ENCODE assay signal across 12 cellular contexts in the genomic region with DNA sequence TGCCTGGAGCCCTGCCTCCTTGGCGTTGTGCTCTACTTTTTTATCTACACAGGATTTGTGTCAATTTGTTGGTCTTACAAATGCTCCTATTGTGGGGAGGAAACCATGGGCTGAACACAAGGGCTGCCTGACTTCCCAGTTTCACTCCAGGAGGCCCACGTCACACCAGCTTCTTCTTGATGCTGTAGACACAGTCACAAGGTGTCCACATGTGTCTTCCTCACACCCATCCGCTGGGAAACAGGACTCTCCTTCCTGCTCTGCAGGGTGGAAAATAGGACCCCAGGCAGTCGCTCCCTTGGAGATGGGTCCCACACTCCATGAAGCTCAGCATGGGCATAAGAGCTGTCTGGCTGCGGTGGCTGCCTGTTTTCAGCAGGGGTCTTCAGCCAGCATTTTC.
DNase-seq lines count a peak whose midpoint lies in the region; ATAC-seq and TF ChIP-seq lines count a peak whose summit lies in the region.
"Had no signal": no experiment of that assay in that cellular context is flagged by ENCODE, and none has a peak within 500 bp of the region (broad histone marks: within the 10 kb centered on the region; RNA-seq: fewer than 3 reads in every experiment).

No MANE protein-coding gene starts in this region.

- intact Hi-C loops in thyroid gland (cut with DNase I): loop anchor here (10.0 kb wide), 1 partner anchor 471 kb away; the partner anchor contains the start of gene EPHA4

- H3K27ac ChIP-seq in SJCRH30 (peak overlapping the region; percentile 60), thyroid gland (peak overlapping the region in 2 of 3 donors; percentile 24 to 28)

- TF ChIP-seq POLR2A in thyroid gland (IDR thresholded peaks at IDR 0.05): no peak

- in situ Hi-C loops in GM13977 (cut with MboI; ENCODE audit: low pct_unique_long_range_greater_than_20kb, low sequenced_read_pairs, unreplicated experiment): no loop called here

- peak overlapping the region; percentile 38 for H3K4me3 ChIP-seq in SJCRH30
- H3K4me3 ChIP-seq in fibroblast of pulmonary artery (replicated peaks; ENCODE audit: low read depth, low read length): no peak overlapping the region
- no peak overlapping the region for H3K4me3 ChIP-seq in thyroid gland (replicated peaks in 1 of 3)

- 75 to 89% methylated on average over 5 of the region's 5 CpGs for WGBS in thyroid gland, 2 donors

- H3K27me3 ChIP-seq in SJCRH30: no peaks in the 10 kb centered on the region
- no peaks in the 10 kb centered on the region for H3K27me3 ChIP-seq in thyroid gland

- ATAC-seq in activated CD4-positive, CD25-positive, alpha-beta regulatory T cell treated with anti-CD3 and anti-CD28 coated beads, Interleukin-2, amount 50 U/mL, for 24 hours: no peak
- no peak for ATAC-seq in GM19351 (IDR thresholded peaks at IDR 0.05; ENCODE audit: unreplicated experiment)

- TF ChIP-seq CTCF in fibroblast of pulmonary artery (IDR thresholded peaks at IDR 0.05; ENCODE audit: low read length, missing control alignments): no peak
- no peak for TF ChIP-seq CTCF in thyroid gland (IDR thresholded peaks at IDR 0.05)
- no peak for TF ChIP-seq CTCF in GM13977 (IDR thresholded peaks at IDR 0.05; ENCODE audit: extremely low read depth, insufficient read depth, missing control alignments)

- H3K4me1 ChIP-seq in SJCRH30: peaks cover 8% of the 10 kb centered on the region
- H3K4me1 ChIP-seq in thyroid gland: peaks cover 0 to 12% of the 10 kb centered on the region in 2 donors

- H3K9me3 ChIP-seq in SJCRH30 (replicated peaks) (no peaks in the 10 kb centered on the region), thyroid gland (no peaks in the 10 kb centered on the region)
- H3K9me3 ChIP-seq: SK-N-SH had no signal

- peak; percentile 13 to 32 for DNase-seq in SJCRH30
- peak; percentile 6 for DNase-seq in fibroblast of pulmonary artery (ENCODE audit: low read depth)
- peak; percentile 61 for DNase-seq in medulla oblongata (ENCODE audit: extremely low spot score)
- DNase-seq in thyroid gland: no peak
- no peak for DNase-seq in GM13977 (ENCODE audit: low spot score)
- no peak for DNase-seq in cortex of kidney (lab: John Stamatoyannopoulos, UW)
- DNase-seq: GDM1; SK-N-SH; stimulated activated CD4-positive, alpha-beta T cell treated with anti-CD3 and anti-CD28 coated beads, Interleukin-4, amount 100 ng/mL, for 1 hour; stimulated activated naive CD4-positive, alpha-beta T cell treated with Interleukin-2 at 50 U/mL for 16 hours had no signal

- H3K36me3 ChIP-seq in SJCRH30: no peaks in the 10 kb centered on the region
- no peaks in the 10 kb centered on the region for H3K36me3 ChIP-seq in thyroid gland

Comparison
In these comparisons a context has a peak if more than half of its experiments do, and no peak if none do; other contexts are left out.
1. DNase-seq: peak in SJCRH30 (2 of 2), fibroblast of pulmonary artery (single experiment) and medulla oblongata (single experiment); none in thyroid gland (0 of 2), GM13977 (single experiment) and cortex of kidney (single experiment).